ENCODE assay signal across 1 cellular context in the genomic region with DNA sequence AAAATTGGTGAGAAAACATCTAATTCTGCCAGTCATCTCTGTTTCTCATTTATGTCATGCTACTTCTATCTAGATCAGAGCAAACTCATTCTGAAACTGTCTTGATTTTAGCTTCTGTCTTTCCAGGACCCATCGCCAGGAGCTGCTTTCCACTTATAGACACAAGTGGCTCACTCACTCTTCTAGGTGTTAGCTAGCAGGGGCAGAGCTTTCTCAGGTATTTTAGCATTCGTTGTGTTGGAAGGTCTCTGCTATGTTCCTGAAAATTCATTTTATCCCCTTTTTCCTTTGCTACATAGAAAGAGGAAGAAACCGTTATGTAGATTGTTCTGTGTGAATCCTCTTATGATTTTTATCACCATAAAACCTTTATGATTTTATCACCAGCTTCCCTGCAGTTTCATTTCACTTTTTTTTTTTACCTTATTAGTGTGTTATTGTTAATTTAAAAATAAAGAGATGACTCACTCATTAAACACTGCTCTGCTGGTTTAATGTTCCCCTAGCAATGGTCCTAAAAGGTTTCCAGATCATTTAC.
TF ChIP-seq lines count a peak whose summit lies in the region.

No MANE protein-coding gene starts in this region.

TF ChIP-seq in GM12878, 131 proteins besides CTCF, POLR2A, EP300 and RAD21 (continued from another document):
- TF ChIP-seq, protein P1, sequence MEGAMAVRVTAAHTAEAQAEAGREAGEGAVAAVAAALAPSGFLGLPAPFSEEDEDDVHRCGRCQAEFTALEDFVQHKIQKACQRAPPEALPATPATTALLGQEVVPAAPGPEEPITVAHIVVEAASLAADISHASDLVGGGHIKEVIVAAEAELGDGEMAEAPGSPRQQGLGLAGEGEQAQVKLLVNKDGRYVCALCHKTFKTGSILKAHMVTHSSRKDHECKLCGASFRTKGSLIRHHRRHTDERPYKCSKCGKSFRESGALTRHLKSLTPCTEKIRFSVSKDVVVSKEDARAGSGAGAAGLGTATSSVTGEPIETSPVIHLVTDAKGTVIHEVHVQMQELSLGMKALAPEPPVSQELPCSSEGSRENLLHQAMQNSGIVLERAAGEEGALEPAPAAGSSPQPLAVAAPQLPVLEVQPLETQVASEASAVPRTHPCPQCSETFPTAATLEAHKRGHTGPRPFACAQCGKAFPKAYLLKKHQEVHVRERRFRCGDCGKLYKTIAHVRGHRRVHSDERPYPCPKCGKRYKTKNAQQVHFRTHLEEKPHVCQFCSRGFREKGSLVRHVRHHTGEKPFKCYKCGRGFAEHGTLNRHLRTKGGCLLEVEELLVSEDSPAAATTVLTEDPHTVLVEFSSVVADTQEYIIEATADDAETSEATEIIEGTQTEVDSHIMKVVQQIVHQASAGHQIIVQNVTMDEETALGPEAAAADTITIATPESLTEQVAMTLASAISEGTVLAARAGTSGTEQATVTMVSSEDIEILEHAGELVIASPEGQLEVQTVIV (IDR thresholded peaks at IDR 0.05; ENCODE audit: borderline replicate concordance, partially characterized antibody), result no peak
- TF ChIP-seq, protein P2, sequence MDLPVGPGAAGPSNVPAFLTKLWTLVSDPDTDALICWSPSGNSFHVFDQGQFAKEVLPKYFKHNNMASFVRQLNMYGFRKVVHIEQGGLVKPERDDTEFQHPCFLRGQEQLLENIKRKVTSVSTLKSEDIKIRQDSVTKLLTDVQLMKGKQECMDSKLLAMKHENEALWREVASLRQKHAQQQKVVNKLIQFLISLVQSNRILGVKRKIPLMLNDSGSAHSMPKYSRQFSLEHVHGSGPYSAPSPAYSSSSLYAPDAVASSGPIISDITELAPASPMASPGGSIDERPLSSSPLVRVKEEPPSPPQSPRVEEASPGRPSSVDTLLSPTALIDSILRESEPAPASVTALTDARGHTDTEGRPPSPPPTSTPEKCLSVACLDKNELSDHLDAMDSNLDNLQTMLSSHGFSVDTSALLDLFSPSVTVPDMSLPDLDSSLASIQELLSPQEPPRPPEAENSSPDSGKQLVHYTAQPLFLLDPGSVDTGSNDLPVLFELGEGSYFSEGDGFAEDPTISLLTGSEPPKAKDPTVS (IDR thresholded peaks at IDR 0.05; ENCODE audit: low read depth, low read length), result no peak
- TF ChIP-seq PML (IDR thresholded peaks at IDR 0.05; ENCODE audit: low read length) (no peak), MYC (IDR thresholded peaks at IDR 0.05; ENCODE audit: insufficient read depth, insufficient read length, insufficient replicate concordance, low read length, severe bottlenecking) (no peak), SMAD5 (IDR thresholded peaks at IDR 0.05; ENCODE audit: low read depth) (no peak), KLF5 (IDR thresholded peaks at IDR 0.05; ENCODE audit: partially characterized antibody) (peak; percentile 22), MTA2 (IDR thresholded peaks at IDR 0.05; ENCODE audit: low read depth) (peak; percentile 97), KDM1A (IDR thresholded peaks at IDR 0.05; ENCODE audit: borderline replicate concordance) (no peak), CHD4 (IDR thresholded peaks at IDR 0.05) (no peak), TCF3 (IDR thresholded peaks at IDR 0.05; ENCODE audit: borderline replicate concordance, insufficient read depth, low read depth, low read length) (no peak), YBX1 (IDR thresholded peaks at IDR 0.05) (no peak), KAT2A (conservative IDR thresholded peaks at IDR 0.05; ENCODE audit: control insufficient read depth, low read depth, low read length) (no peak), CBFB (IDR thresholded peaks at IDR 0.05; ENCODE audit: low read depth) (no peak), ZZZ3 (IDR thresholded peaks at IDR 0.05; ENCODE audit: control insufficient read depth, insufficient read length, low read depth) (no peak), CEBPB (IDR thresholded peaks at IDR 0.05; ENCODE audit: borderline replicate concordance in 1 of 2, low read depth in 2 of 2, low read length in 2 of 2) (no peak), SUPT20H (IDR thresholded peaks at IDR 0.05; ENCODE audit: borderline replicate concordance, control insufficient read depth, low read depth, low read length) (no peak), NR2F1 (conservative IDR thresholded peaks at IDR 0.05) (0 out of 2 replicates have a peak, but pooled peaks have one; percentile 26), BACH1 (IDR thresholded peaks at IDR 0.05; ENCODE audit: borderline replicate concordance) (0 out of 2 replicates have a peak, but pooled peaks have one; percentile 39), PAX5 (IDR thresholded peaks at IDR 0.05; ENCODE audit: borderline replicate concordance, low read depth, low read length) (peak; percentile 87)
- TF ChIP-seq, protein P3, sequence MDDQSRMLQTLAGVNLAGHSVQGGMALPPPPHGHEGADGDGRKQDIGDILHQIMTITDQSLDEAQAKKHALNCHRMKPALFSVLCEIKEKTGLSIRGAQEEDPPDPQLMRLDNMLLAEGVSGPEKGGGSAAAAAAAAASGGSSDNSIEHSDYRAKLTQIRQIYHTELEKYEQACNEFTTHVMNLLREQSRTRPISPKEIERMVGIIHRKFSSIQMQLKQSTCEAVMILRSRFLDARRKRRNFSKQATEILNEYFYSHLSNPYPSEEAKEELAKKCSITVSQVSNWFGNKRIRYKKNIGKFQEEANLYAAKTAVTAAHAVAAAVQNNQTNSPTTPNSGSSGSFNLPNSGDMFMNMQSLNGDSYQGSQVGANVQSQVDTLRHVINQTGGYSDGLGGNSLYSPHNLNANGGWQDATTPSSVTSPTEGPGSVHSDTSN (IDR thresholded peaks at IDR 0.05; ENCODE audit: insufficient replicate concordance, low read depth, low read length), result no peak
- TF ChIP-seq, protein P4, sequence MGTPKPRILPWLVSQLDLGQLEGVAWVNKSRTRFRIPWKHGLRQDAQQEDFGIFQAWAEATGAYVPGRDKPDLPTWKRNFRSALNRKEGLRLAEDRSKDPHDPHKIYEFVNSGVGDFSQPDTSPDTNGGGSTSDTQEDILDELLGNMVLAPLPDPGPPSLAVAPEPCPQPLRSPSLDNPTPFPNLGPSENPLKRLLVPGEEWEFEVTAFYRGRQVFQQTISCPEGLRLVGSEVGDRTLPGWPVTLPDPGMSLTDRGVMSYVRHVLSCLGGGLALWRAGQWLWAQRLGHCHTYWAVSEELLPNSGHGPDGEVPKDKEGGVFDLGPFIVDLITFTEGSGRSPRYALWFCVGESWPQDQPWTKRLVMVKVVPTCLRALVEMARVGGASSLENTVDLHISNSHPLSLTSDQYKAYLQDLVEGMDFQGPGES (IDR thresholded peaks at IDR 0.05), result no peak
